ENCODE assay signal across 1 cellular context in genomic region chr3:71870966-71871512, GRCh38.
TF ChIP-seq lines count a peak whose summit lies in the region.

No MANE protein-coding gene starts in this region.

TF ChIP-seq in K562, 482 proteins besides CTCF, POLR2A, EP300 and RAD21 (continued from another document):
- TF ChIP-seq ATF3 (IDR thresholded peaks at IDR 0.05) (peak; percentile 38; the same call in 1 of the 2 replicates), ATF3 (CRISPR knock-in tag; conservative IDR thresholded peaks at IDR 0.05) (no peak), MAFK (IDR thresholded peaks at IDR 0.05; ENCODE audit: low read length) (peak; percentile 73), MAFG (tag; conservative IDR thresholded peaks at IDR 0.05) (peak; percentile 61), ZNF316 (IDR thresholded peaks at IDR 0.05) (peak; percentile 89), JUND (IDR thresholded peaks at IDR 0.05; ENCODE audit: borderline replicate concordance, low read depth, low read length) (0 out of 2 replicates have a peak, but pooled peaks have one; percentile 10), JUND (tag; IDR thresholded peaks at IDR 0.05; ENCODE audit: borderline replicate concordance, low read depth, low read length) (no peak), GTF2A2 (tag; IDR thresholded peaks at IDR 0.05) (no peak), CTCFL (IDR thresholded peaks at IDR 0.05; ENCODE audit: borderline replicate concordance, insufficient read depth, low read depth, low read length, poor library complexity, severe bottlenecking) (no peak)
